In genomic region chr10:118965096-118965495, GRCh38 we compare ENCODE assay signal across 13 cellular contexts.
DNase-seq lines count a peak whose midpoint lies in the region; ATAC-seq and TF ChIP-seq lines count a peak whose summit lies in the region.
"Had no signal": no experiment of that assay in that cellular context is flagged by ENCODE, and none has a peak within 500 bp of the region (broad histone marks: within the 10 kb centered on the region; RNA-seq: fewer than 3 reads in every experiment).

No MANE protein-coding gene starts in this region.

- no peaks in the 10 kb centered on the region for H3K4me1 ChIP-seq in HEK293 (ENCODE audit: control insufficient read depth, insufficient read depth, low read length)
- H3K4me1 ChIP-seq: BE2C had no signal

- no peaks in the 10 kb centered on the region for H3K9me3 ChIP-seq in HEK293 (ENCODE audit: control insufficient read depth, insufficient read depth, low read depth, low read length)
- H3K9me3 ChIP-seq: BE2C had no signal

- H3K9me3 Mint-ChIP-seq in activated CD4-positive, alpha-beta T cell treated with anti-CD3 and anti-CD28 coated beads for 36 hours (ENCODE audit: low read depth), result no peaks in the 10 kb centered on the region
- H3K9me3 Mint-ChIP-seq in activated naive CD4-positive, alpha-beta T cell treated with anti-CD3 and anti-CD28 coated beads, Interleukin-2, amount 50 U/mL, for 72 hours, result no peaks in the 10 kb centered on the region
- H3K9me3 Mint-ChIP-seq: CD4-positive, alpha-beta memory T cell had no signal

- no peak overlapping the region for H3K27ac Mint-ChIP-seq in activated CD4-positive, alpha-beta T cell treated with anti-CD3 and anti-CD28 coated beads for 36 hours
- no peak overlapping the region for H3K27ac Mint-ChIP-seq in activated naive CD4-positive, alpha-beta T cell treated with anti-CD3 and anti-CD28 coated beads, Interleukin-2, amount 50 U/mL, for 72 hours
- H3K27ac Mint-ChIP-seq: CD4-positive, alpha-beta memory T cell had no signal

- no peaks in the 10 kb centered on the region for H3K36me3 ChIP-seq in HEK293 (ENCODE audit: control insufficient read depth in 2 of 2, insufficient read depth in 1 of 2, low read length in 2 of 2)
- H3K36me3 ChIP-seq: BE2C had no signal

- TF ChIP-seq CTCF in HEK293 (tag by site-specific recombination; IDR thresholded peaks at IDR 0.05) (no peak), coronary artery (IDR thresholded peaks at IDR 0.05) (no peak)

- no peak overlapping the region for H3K27ac ChIP-seq in HEK293 (ENCODE audit: extremely low read depth, low read depth, low read length)
- no peak overlapping the region for H3K27ac ChIP-seq in coronary artery
- H3K27ac ChIP-seq: C4-2B, HL-60 had no signal

- CTCF ChIA-PET in HEK293 (lab: Yijun Ruan, JAX), result no interaction called here
- CTCF ChIA-PET in activated CD4-positive, alpha-beta T cell treated with anti-CD3 and anti-CD28 coated beads for 36 hours (lab: Charles Lee), result no interaction called here

- H3K4me3 Mint-ChIP-seq in activated CD4-positive, alpha-beta T cell treated with anti-CD3 and anti-CD28 coated beads for 36 hours, result no peak overlapping the region
- H3K4me3 Mint-ChIP-seq: CD4-positive, alpha-beta memory T cell had no signal

- no peaks in the 10 kb centered on the region for H3K36me3 Mint-ChIP-seq in activated CD4-positive, alpha-beta T cell treated with anti-CD3 and anti-CD28 coated beads for 36 hours (ENCODE audit: low read depth)
- H3K36me3 Mint-ChIP-seq in activated naive CD4-positive, alpha-beta T cell treated with anti-CD3 and anti-CD28 coated beads, Interleukin-2, amount 50 U/mL, for 72 hours, result no peaks in the 10 kb centered on the region
- H3K36me3 Mint-ChIP-seq: CD4-positive, alpha-beta memory T cell had no signal

- peaks cover 11% of the 10 kb centered on the region for H3K27me3 Mint-ChIP-seq in activated CD4-positive, alpha-beta T cell treated with anti-CD3 and anti-CD28 coated beads for 36 hours

- DNase-seq in coronary artery (ENCODE audit: low spot score) (peak; percentile 50), mesenteric fat pad (ENCODE audit: low spot score) (peak; percentile 49), SIG-M5 treated with dmso at 0.1 percent for 504 hours (lab: John Stamatoyannopoulos, UW; ENCODE audit: unreplicated experiment) (no peak), left lobe of liver (ENCODE audit: low spot score) (no peak)
- DNase-seq in activated CD4-positive, alpha-beta T cell treated with anti-CD3 and anti-CD28 coated beads for 36 hours, result no peak
- DNase-seq in activated naive CD4-positive, alpha-beta T cell treated with anti-CD3 and anti-CD28 coated beads, Interleukin-2, amount 50 U/mL, for 72 hours (ENCODE audit: low spot score in 2 of 2), result no peak
- DNase-seq: BE2C; CD4-positive, alpha-beta memory T cell; DMS79 treated with DMSO at 0.1 percent for 48 hours; EL had no signal

- POLR2A ChIA-PET in HEK293 (lab: Yijun Ruan, JAX), result no interaction called here
- POLR2A ChIA-PET in activated CD4-positive, alpha-beta T cell treated with anti-CD3 and anti-CD28 coated beads for 36 hours (lab: Charles Lee), result no interaction called here

- ATAC-seq in activated CD4-positive, alpha-beta T cell treated with anti-CD3 and anti-CD28 coated beads for 36 hours, result no peak
- ATAC-seq in left lobe of liver, result no peak
- ATAC-seq in activated naive CD4-positive, alpha-beta T cell treated with anti-CD3 and anti-CD28 coated beads, Interleukin-2, amount 50 U/mL, for 72 hours, result no peak

- no peaks in the 10 kb centered on the region for H3K4me1 Mint-ChIP-seq in activated CD4-positive, alpha-beta T cell treated with anti-CD3 and anti-CD28 coated beads for 36 hours
- H3K4me1 Mint-ChIP-seq: CD4-positive, alpha-beta memory T cell had no signal

- H3K4me3 ChIP-seq in HEK293 (ENCODE audit: low read depth, low read length) (no peak overlapping the region), coronary artery (no peak overlapping the region)

- intact Hi-C loops in activated CD4-positive, alpha-beta T cell treated with anti-CD3 and anti-CD28 coated beads for 36 hours (cut with DNase I, micrococcal nuclease), result no loop called here

TF ChIP-seq in HEK293, 187 proteins besides CTCF, POLR2A, EP300 and RAD21:
- no peak for TF ChIP-seq ATF2 (tag by site-specific recombination; IDR thresholded peaks at IDR 0.05; ENCODE audit: low read depth)
- peak; percentile 52 for TF ChIP-seq GLIS1 (tag by site-specific recombination; IDR thresholded peaks at IDR 0.05)

Comparison
In these comparisons a context has a peak if more than half of its experiments do, and no peak if none do; other contexts are left out.
1. DNase-seq: peak in coronary artery (single experiment) and mesenteric fat pad (single experiment); none in SIG-M5 treated with dmso at 0.1 percent for 504 hours (single experiment), activated CD4-positive, alpha-beta T cell treated with anti-CD3 and anti-CD28 coated beads for 36 hours (single experiment), left lobe of liver (single experiment) and activated naive CD4-positive, alpha-beta T cell treated with anti-CD3 and anti-CD28 coated beads, Interleukin-2, amount 50 U/mL, for 72 hours (0 of 2).